8 cellular contexts compared by ENCODE assay signal in genomic region chr1:201703646-201704438, GRCh38.
DNase-seq lines count a peak whose midpoint lies in the region; ATAC-seq and TF ChIP-seq lines count a peak whose summit lies in the region.

No MANE protein-coding gene starts in this region.

- 20 to 31% methylated on average over 12 to 23 of the region's 23 CpGs for WGBS in tibial nerve, 2 donors

- peak overlapping the region; percentile 41 for H3K27ac ChIP-seq in 22Rv1
- peak overlapping the region; percentile 19 to 75 (median 60) for H3K27ac ChIP-seq in tibial nerve

- no peak for TF ChIP-seq POLR2A in tibial nerve (IDR thresholded peaks at IDR 0.05)

- H3K4me1 ChIP-seq in tibial nerve, result peaks cover 0 to 31% (median 17%) of the 10 kb centered on the region in 4 donors

- no peak overlapping the region for H3K4me3 ChIP-seq in tibial nerve

- DNase-seq in NAMALWA (ENCODE audit: low spot score) (peak; percentile 70), Right ventricle myocardium inferior (ENCODE audit: missing footprints) (peak; percentile 92), pons (ENCODE audit: low spot score) (peak; percentile 81), tibial nerve (ENCODE audit: low spot score in 2 of 2) (peak; percentile 62 to 70)
- DNase-seq in activated naive CD8-positive, alpha-beta T cell treated with anti-CD3 and anti-CD28 coated beads, Interleukin-2, amount 50 U/mL, for 16 hours (ENCODE audit: low read depth, low spot score), result peak; percentile 19

- intact Hi-C loops in Right ventricle myocardium inferior (cut with DNase I), result loop anchor here (1.0 kb wide), 2 partner anchors 89 to 145 kb away; no protein-coding TSS in a partner anchor

- H3K27me3 ChIP-seq in tibial nerve, result no peaks in the 10 kb centered on the region

- H3K9me3 ChIP-seq in tibial nerve, result no peaks in the 10 kb centered on the region

- TF ChIP-seq EP300 in tibial nerve (IDR thresholded peaks at IDR 0.05), result peak in 1 of 2 donors; percentile 33

- TF ChIP-seq CTCF in 22Rv1 (IDR thresholded peaks at IDR 0.05) (peak; percentile 100), tibial nerve (IDR thresholded peaks at IDR 0.05) (peak; percentile 90 to 98 (median 98))

- ATAC-seq in GM18867 (IDR thresholded peaks at IDR 0.05; ENCODE audit: unreplicated experiment) (peak; percentile 65), SK-N-SH treated with all-trans-retinoic acid at 6 μM for 48 hours (peak; percentile 88), Right ventricle myocardium inferior (peak; percentile 87)

- no peaks in the 10 kb centered on the region for H3K36me3 ChIP-seq in tibial nerve

TF ChIP-seq in SK-N-SH treated with all-trans-retinoic acid at 6 μM for 48 hours, 23 proteins besides CTCF, POLR2A, EP300 and RAD21:
- no peak for TF ChIP-seq BACH2 (CRISPR knock-in tag; IDR thresholded peaks at IDR 0.05; ENCODE audit: borderline replicate concordance)
- TF ChIP-seq CSRNP3 (CRISPR knock-in tag; IDR thresholded peaks at IDR 0.05), result no peak
- no peak for TF ChIP-seq RARB (CRISPR knock-in tag; IDR thresholded peaks at IDR 0.05)
- TF ChIP-seq ZC3H10 (CRISPR knock-in tag; IDR thresholded peaks at IDR 0.05), result no peak
- TF ChIP-seq ESRRG (CRISPR knock-in tag; IDR thresholded peaks at IDR 0.05), result no peak
- no peak for TF ChIP-seq ZNF565 (CRISPR knock-in tag; conservative IDR thresholded peaks at IDR 0.05; ENCODE audit: low read depth)
- TF ChIP-seq PPARA (CRISPR knock-in tag; IDR thresholded peaks at IDR 0.05; ENCODE audit: borderline replicate concordance), result no peak

Comparison
In these comparisons a context has a peak if more than half of its experiments do, and no peak if none do; other contexts are left out.
1. DNase-seq: peak in every context shown above with its lines; median percentile 92 in Right ventricle myocardium inferior; 81 in pons; 70 in NAMALWA; 66 in tibial nerve; 19 in activated naive CD8-positive, alpha-beta T cell treated with anti-CD3 and anti-CD28 coated beads, Interleukin-2, amount 50 U/mL, for 16 hours.